11 cellular contexts compared by ENCODE assay signal in genomic region chr20:37922016-37922415, GRCh38.
A peak's percentile ranks its signal among the peaks of the same experiment; 100 is the strongest.
DNase-seq lines count a peak whose midpoint lies in the region; ATAC-seq lines count a peak whose summit lies in the region.
"Had no signal": no experiment of that assay in that cellular context is flagged by ENCODE, and none has a peak within 500 bp of the region (broad histone marks: within the 10 kb centered on the region; RNA-seq: fewer than 3 reads in every experiment).

No MANE protein-coding gene starts in this region.

- ATAC-seq in GM21619 (IDR thresholded peaks at IDR 0.05; ENCODE audit: unreplicated experiment) = peak; percentile 52
- peak; percentile 58 for ATAC-seq in HG03196 (IDR thresholded peaks at IDR 0.05; ENCODE audit: unreplicated experiment)
- ATAC-seq: heart right ventricle had no signal

- DNase-seq in activated T-cell treated with anti-CD3 and anti-CD28 coated beads for 48 hours (ENCODE audit: low read depth) = peak; percentile 42
- DNase-seq in activated T-cell treated with anti-CD3 and anti-CD28 coated beads for 4 hours = no peak
- peak; percentile 24 to 55 for DNase-seq in stimulated activated CD8-positive, alpha-beta memory T cell treated with anti-CD3 and anti-CD28 coated beads, Interleukin-15, amount 100 ng/mL, for 48 hours (ENCODE audit: low read depth in 2 of 2)
- no peak for DNase-seq in central memory CD4-positive, alpha-beta T cell
- DNase-seq in NCI-H146 treated with DMSO at 0.1 percent for 48 hours (lab: John Stamatoyannopoulos, UW; ENCODE audit: unreplicated experiment) = no peak
- no peak for DNase-seq in SKM-1 treated with dmso at 0.1 percent for 144 hours (lab: John Stamatoyannopoulos, UW; ENCODE audit: unreplicated experiment)
- DNase-seq: EL, heart right ventricle, sigmoid colon had no signal

Comparison
In these comparisons a context has a peak if more than half of its experiments do, and no peak if none do; other contexts are left out.
1. DNase-seq: peak in activated T-cell treated with anti-CD3 and anti-CD28 coated beads for 48 hours (single experiment) and stimulated activated CD8-positive, alpha-beta memory T cell treated with anti-CD3 and anti-CD28 coated beads, Interleukin-15, amount 100 ng/mL, for 48 hours (2 of 2); none in activated T-cell treated with anti-CD3 and anti-CD28 coated beads for 4 hours (single experiment), central memory CD4-positive, alpha-beta T cell (single experiment), NCI-H146 treated with DMSO at 0.1 percent for 48 hours (single experiment) and SKM-1 treated with dmso at 0.1 percent for 144 hours (single experiment).